In the genomic region with DNA sequence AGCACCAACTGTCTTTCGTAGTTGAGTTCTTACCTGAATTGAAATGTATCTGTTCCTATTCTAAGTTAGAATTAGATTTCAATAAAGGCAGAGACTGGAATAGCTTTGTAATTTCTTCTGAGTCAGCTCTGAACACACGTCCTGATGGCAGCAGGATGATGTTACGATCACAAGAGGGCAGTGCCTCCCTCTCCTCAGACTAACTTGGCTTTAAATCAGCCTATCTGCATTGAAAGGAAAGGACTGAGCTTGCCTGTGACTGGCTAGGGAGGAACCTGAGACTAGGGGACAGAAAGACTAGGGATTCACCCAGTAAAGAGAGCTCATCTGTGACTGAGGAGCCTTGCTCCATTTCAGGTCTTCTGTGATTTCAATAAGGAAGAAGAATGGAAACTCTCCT, we compare ENCODE assay signal across 10 cellular contexts.
DNase-seq lines count a peak whose midpoint lies in the region; ATAC-seq and TF ChIP-seq lines count a peak whose summit lies in the region.
"Had no signal": no experiment of that assay in that cellular context is flagged by ENCODE, and none has a peak within 500 bp of the region (broad histone marks: within the 10 kb centered on the region; RNA-seq: fewer than 3 reads in every experiment).

No MANE protein-coding gene starts in this region.

- TF ChIP-seq CTCF in upper lobe of right lung (IDR thresholded peaks at IDR 0.05) = peak; percentile 19

- no peaks in the 10 kb centered on the region for H3K9me3 ChIP-seq in upper lobe of right lung
- H3K9me3 ChIP-seq: thoracic aorta had no signal

- H3K4me3 ChIP-seq in upper lobe of right lung = no peak overlapping the region
- H3K4me3 ChIP-seq: thoracic aorta had no signal

- H3K36me3 ChIP-seq in upper lobe of right lung = no peaks in the 10 kb centered on the region
- H3K36me3 ChIP-seq: thoracic aorta had no signal

- intact Hi-C loops in upper lobe of right lung (cut with DNase I) = no loop called here

- no peaks in the 10 kb centered on the region for H3K4me1 ChIP-seq in upper lobe of right lung

- TF ChIP-seq POLR2A in erythroblast (IDR thresholded peaks at IDR 0.05; ENCODE audit: low read length) = no peak

- peaks cover 7% of the 10 kb centered on the region for H3K27me3 ChIP-seq in upper lobe of right lung

- DNase-seq in stimulated activated CD4-positive, alpha-beta T cell treated with anti-CD3 and anti-CD28 coated beads, Interleukin-15, amount 100 ng/mL, for 24 hours = peak; percentile 37
- no peak for DNase-seq in stimulated activated CD4-positive, alpha-beta T cell treated with anti-CD3 and anti-CD28 coated beads, Interleukin-12 subunit alpha, Interleukin-12 subunit beta, amount 100 ng/mL, for 4 hours
- DNase-seq in T-helper 1 cell (peak in 3 of 5 donors; percentile 15 to 66 (median 29)), erythroblast (lab: John Stamatoyannopoulos, UW) (peak; percentile 4 to 14), upper lobe of right lung (no peak), HuH-7 (ENCODE audit: low spot score) (no peak)
- DNase-seq: naive B cell had no signal

- no peak overlapping the region for H3K27ac ChIP-seq in upper lobe of right lung
- H3K27ac ChIP-seq: thoracic aorta had no signal

- peak; percentile 55 for ATAC-seq in upper lobe of right lung
- ATAC-seq in GM19463 (IDR thresholded peaks at IDR 0.05; ENCODE audit: unreplicated experiment) = no peak
- ATAC-seq in HG02970 (IDR thresholded peaks at IDR 0.05; ENCODE audit: low FRiP score, unreplicated experiment) = no peak

Comparison
In these comparisons a context has a peak if more than half of its experiments do, and no peak if none do; other contexts are left out.
1. DNase-seq: peak in stimulated activated CD4-positive, alpha-beta T cell treated with anti-CD3 and anti-CD28 coated beads, Interleukin-15, amount 100 ng/mL, for 24 hours (single experiment), T-helper 1 cell (3 of 5) and erythroblast (2 of 2); none in stimulated activated CD4-positive, alpha-beta T cell treated with anti-CD3 and anti-CD28 coated beads, Interleukin-12 subunit alpha, Interleukin-12 subunit beta, amount 100 ng/mL, for 4 hours (single experiment), upper lobe of right lung (single experiment) and HuH-7 (single experiment).